In genomic region chr16:72844225-72844920, GRCh38 we compare ENCODE assay signal across 13 cellular contexts.
DNase-seq lines count a peak whose midpoint lies in the region; ATAC-seq, FAIRE-seq and TF ChIP-seq lines count a peak whose summit lies in the region.
"Had no signal": no experiment of that assay in that cellular context is flagged by ENCODE, and none has a peak within 500 bp of the region (broad histone marks: within the 10 kb centered on the region; RNA-seq: fewer than 3 reads in every experiment).

No MANE protein-coding gene starts in this region.

- peak; percentile 37 for FAIRE-seq in GM19239 (lab: Jason Lieb, UNC)

- TF ChIP-seq POLR2A in esophagus muscularis mucosa (IDR thresholded peaks at IDR 0.05; ENCODE audit: low read depth), result no peak

- no peak overlapping the region for H3K4me3 ChIP-seq in BLaER1 treated with 17β-estradiol and CSF1 and Interleukin-3, amounts not matched to agents 10 nM and 100 nM
- H3K4me3 ChIP-seq in OCI-LY7 (ENCODE audit: low read depth, low read length, poor library complexity, severe bottlenecking), result no peak overlapping the region
- no peak overlapping the region for H3K4me3 ChIP-seq in esophagus muscularis mucosa
- H3K4me3 ChIP-seq: SJCRH30 had no signal

- peaks cover 22 to 29% of the 10 kb centered on the region in 2 donors for H3K4me1 Mint-ChIP-seq in immature natural killer cell

- H3K27ac ChIP-seq in BLaER1 treated with 17β-estradiol and CSF1 and Interleukin-3, amounts not matched to agents 10 nM and 100 nM, result peak overlapping the region in 1 of 11 experiments; percentile 30; a peak in 1 of 22 replicates
- H3K27ac ChIP-seq in OCI-LY7 (ENCODE audit: low read depth, low read length, poor library complexity, severe bottlenecking), result no peak overlapping the region
- H3K27ac ChIP-seq in esophagus muscularis mucosa (replicated peaks in 1 of 4), result no peak overlapping the region
- H3K27ac ChIP-seq: C4-2B, SJCRH30 had no signal

- H3K9ac ChIP-seq in BLaER1 treated with 17β-estradiol and CSF1 and Interleukin-3, amounts not matched to agents 10 nM and 100 nM, result peak overlapping the region in 1 of 11 experiments; percentile 20; a peak in 1 of 22 replicates

- POLR2A ChIA-PET in OCI-LY7 (lab: Charles Lee), result interaction anchor here (1.2 kb wide), 1 partner anchor 12 kb away, joined by 6 read pairs; no protein-coding TSS in a partner anchor

- H3K4me2 ChIP-seq in BLaER1 treated with 17β-estradiol and CSF1 and Interleukin-3, amounts not matched to agents 10 nM and 100 nM, result peak overlapping the region; percentile 56 to 82 (median 69)
- H3K4me2 ChIP-seq in OCI-LY7 (ENCODE audit: low read length), result peak overlapping the region; percentile 25; the same call in 1 of the 2 replicates

- no peak overlapping the region for H3K27ac Mint-ChIP-seq in immature natural killer cell

- DNase-seq in GM19239 (ENCODE audit: insufficient read length, low spot score), result no peak
- no peak for DNase-seq in OCI-LY7 (ENCODE audit: low spot score)
- peak in 2 of 3 donors; percentile 5 to 17 for DNase-seq in immature natural killer cell
- DNase-seq in stimulated activated CD4-positive, alpha-beta T cell treated with anti-CD3 and anti-CD28 coated beads, Interleukin-4, amount 100 ng/mL, for 24 hours, result no peak
- no peak for DNase-seq in UCSD-AML1 (lab: John Stamatoyannopoulos, UW; ENCODE audit: unreplicated experiment)
- DNase-seq in esophagus muscularis mucosa (ENCODE audit: extremely low spot score), result no peak
- DNase-seq: activated CD4-positive, CD25-positive, alpha-beta regulatory T cell; activated effector memory CD4-positive, alpha-beta T cell treated with anti-CD3 and anti-CD28 coated beads, Interleukin-2, amount 50 U/mL, for 16 hours; NCI-H1417 treated with DMSO at 0.1 percent for 48 hours; SJCRH30 had no signal

- no TSS peak for BruUV-seq in OCI-LY7 (replicated peaks; lab: Mats Ljungman, UMichigan)

- peaks cover 0 to 3% (median 0%) of the 10 kb centered on the region in 11 experiments; a peak in 1 of 22 replicates for H3K36me3 ChIP-seq in BLaER1 treated with 17β-estradiol and CSF1 and Interleukin-3, amounts not matched to agents 10 nM and 100 nM
- H3K36me3 ChIP-seq in OCI-LY7 (ENCODE audit: insufficient read depth, low read length) (no peaks in the 10 kb centered on the region), esophagus muscularis mucosa (no peaks in the 10 kb centered on the region)
- H3K36me3 ChIP-seq: SJCRH30 had no signal

- H3K9me2 ChIP-seq in OCI-LY7 (ENCODE audit: insufficient read depth, low read length), result no peaks in the 10 kb centered on the region

- H2AFZ ChIP-seq in OCI-LY7 (ENCODE audit: low read length), result no peak overlapping the region

- no peaks in the 10 kb centered on the region for H3K36me3 Mint-ChIP-seq in immature natural killer cell

- H3K4me3 Mint-ChIP-seq in immature natural killer cell, result peak overlapping the region in 4 of 5 donors; percentile 16 to 70 (median 42)

- H3K79me2 ChIP-seq in OCI-LY7 (ENCODE audit: insufficient read depth, low read depth, low read length), result no peaks in the 10 kb centered on the region

- H4K20me1 ChIP-seq in BLaER1 treated with 17β-estradiol and CSF1 and Interleukin-3, amounts not matched to agents 10 nM and 100 nM, result peaks cover 0 to 94% (median 0%) of the 10 kb centered on the region in 11 experiments; a peak in 7 of 22 replicates
- H4K20me1 ChIP-seq in OCI-LY7 (ENCODE audit: insufficient read depth, low read length), result no peaks in the 10 kb centered on the region

- CTCF ChIA-PET in OCI-LY7 (lab: Charles Lee; ENCODE audit: unreplicated experiment), result interaction anchor here (1.3 kb wide), 1 partner anchor 13 kb away, joined by 3 read pairs; no protein-coding TSS in a partner anchor

- 80% methylated on average over 11 of the region's 11 CpGs for WGBS in esophagus muscularis mucosa

- no peaks in the 10 kb centered on the region for H3K9me3 Mint-ChIP-seq in immature natural killer cell

- intact Hi-C loops in OCI-LY7 (cut with micrococcal nuclease; ENCODE audit: unreplicated experiment), result no loop called here
- intact Hi-C loops in esophagus muscularis mucosa (cut with DNase I), result no loop called here

- TF ChIP-seq CTCF in OCI-LY7 (conservative IDR thresholded peaks at IDR 0.05; ENCODE audit: low read length), result no peak
- TF ChIP-seq CTCF in esophagus muscularis mucosa (IDR thresholded peaks at IDR 0.05), result no peak

- H3K4me1 ChIP-seq in BLaER1 treated with 17β-estradiol and CSF1 and Interleukin-3, amounts not matched to agents 10 nM and 100 nM, result peaks cover 55 to 89% (median 63%) of the 10 kb centered on the region in 10 experiments
- peaks cover 10% of the 10 kb centered on the region for H3K4me1 ChIP-seq in OCI-LY7 (ENCODE audit: insufficient read depth, low read length, poor library complexity, severe bottlenecking)
- H3K4me1 ChIP-seq in esophagus muscularis mucosa, result peaks cover 38 to 67% (median 55%) of the 10 kb centered on the region in 4 donors

- no peak for ATAC-seq in HG02763 (IDR thresholded peaks at IDR 0.05; ENCODE audit: unreplicated experiment)

- H3K9me3 ChIP-seq in BLaER1 treated with 17β-estradiol and CSF1 and Interleukin-3, amounts not matched to agents 10 nM and 100 nM (replicated peaks in 1 of 11), result no peaks in the 10 kb centered on the region
- H3K9me3 ChIP-seq in OCI-LY7 (ENCODE audit: low read length), result no peaks in the 10 kb centered on the region
- H3K9me3 ChIP-seq in esophagus muscularis mucosa, result no peaks in the 10 kb centered on the region
- H3K9me3 ChIP-seq: SJCRH30 had no signal

- TF ChIP-seq EP300 in esophagus muscularis mucosa (IDR thresholded peaks at IDR 0.05), result no peak

- no peaks in the 10 kb centered on the region for H3K27me3 ChIP-seq in BLaER1 treated with 17β-estradiol and CSF1 and Interleukin-3, amounts not matched to agents 10 nM and 100 nM
- H3K27me3 ChIP-seq in esophagus muscularis mucosa, result no peaks in the 10 kb centered on the region
- H3K27me3 ChIP-seq: SJCRH30 had no signal

- H3K27me3 Mint-ChIP-seq in immature natural killer cell (ENCODE audit: low read depth in 3 of 3), result peaks cover 6 to 9% (median 7%) of the 10 kb centered on the region in 3 donors

Comparison
In these comparisons a context has a peak if more than half of its experiments do, and no peak if none do; other contexts are left out.
1. DNase-seq: peak in immature natural killer cell (2 of 3); none in GM19239 (single experiment), OCI-LY7 (single experiment), stimulated activated CD4-positive, alpha-beta T cell treated with anti-CD3 and anti-CD28 coated beads, Interleukin-4, amount 100 ng/mL, for 24 hours (single experiment), UCSD-AML1 (single experiment) and esophagus muscularis mucosa (single experiment).